Comparison of ENCODE assay signal across 12 cellular contexts in the genomic region with DNA sequence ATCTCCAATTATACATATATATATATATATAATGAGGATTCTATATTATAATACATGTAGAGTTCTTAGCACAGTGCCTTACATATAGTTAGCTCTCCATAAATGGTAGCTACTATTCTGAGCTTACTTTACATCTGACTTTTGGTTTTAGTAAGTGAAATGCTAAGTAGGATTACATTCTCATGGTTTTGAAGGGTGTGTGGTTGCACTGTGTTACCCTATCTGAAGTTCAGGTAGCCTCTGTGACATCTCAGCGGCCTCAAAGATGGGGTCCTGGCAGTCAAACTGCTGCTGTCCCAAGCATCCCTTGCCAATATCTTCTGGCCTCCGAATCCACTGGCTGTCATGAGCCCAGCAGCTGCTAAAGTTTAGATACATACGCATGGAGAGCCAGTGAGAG. TPM values are rescaled to one million over a fixed set of nuclear protein-coding genes. Genes with fewer than 3 reads are reported as not detected.
DNase-seq lines count a peak whose midpoint lies in the region; ATAC-seq, FAIRE-seq and TF ChIP-seq lines count a peak whose summit lies in the region.
"Had no signal": no experiment of that assay in that cellular context is flagged by ENCODE, and none has a peak within 500 bp of the region (broad histone marks: within the 10 kb centered on the region; RNA-seq: fewer than 3 reads in every experiment).

No MANE protein-coding gene starts in this region.

- H3K79me2 ChIP-seq in GM23248 (ENCODE audit: insufficient read depth), result peaks cover 88% of the 10 kb centered on the region
- H3K79me2 ChIP-seq in astrocyte (ENCODE audit: insufficient read depth, low read length), result peaks cover 77% of the 10 kb centered on the region

- H3K9ac ChIP-seq in GM23248 (peak overlapping the region; percentile 75; the same call in 1 of the 2 replicates), astrocyte (ENCODE audit: low read length) (peak overlapping the region; percentile 60)

- 96% methylated on average over 3 of the region's 3 CpGs for WGBS in GM23248 (ENCODE audit: low coverage in 1 of 2, low lambda C conversion rate in 2 of 2, missing lambda C conversion rate in 2 of 2), 2 experiments
- 50 to 60% (median 57%) methylated on average over 3 of the region's 3 CpGs for WGBS in psoas muscle, 3 donors
- WGBS in gastroesophageal sphincter (ENCODE audit: low coverage in 1 of 2), 2 donors, result 80 to 88% methylated on average over 1 to 3 of the region's 3 CpGs

- H3K36me3 Mint-ChIP-seq in CD14-positive monocyte, result peaks cover 7 to 18% of the 10 kb centered on the region in 2 donors
- H3K36me3 Mint-ChIP-seq in astrocyte (ENCODE audit: low read depth, unreplicated experiment), result peaks cover 6% of the 10 kb centered on the region

- FAIRE-seq in astrocyte (lab: Jason Lieb, UNC), result no peak
- FAIRE-seq: endometrium had no signal

- H3K4me3 Mint-ChIP-seq in CD14-positive monocyte (no peak overlapping the region), astrocyte (ENCODE audit: unreplicated experiment) (no peak overlapping the region)

- H3K4me2 ChIP-seq in GM23248 (ENCODE audit: unreplicated experiment), result peak overlapping the region; percentile 71
- H3K4me2 ChIP-seq in astrocyte (ENCODE audit: low read length), result peak overlapping the region; percentile 68

- H3K27me3 ChIP-seq in GM23248 (replicated peaks; ENCODE audit: insufficient read depth), result no peaks in the 10 kb centered on the region
- no peaks in the 10 kb centered on the region for H3K27me3 ChIP-seq in astrocyte (ENCODE audit: insufficient read depth, low read length)
- no peaks in the 10 kb centered on the region for H3K27me3 ChIP-seq in psoas muscle (ENCODE audit: insufficient read depth in 3 of 3, low read length in 2 of 3)
- H3K27me3 ChIP-seq in gastroesophageal sphincter, result no peaks in the 10 kb centered on the region

- H3K4me1 Mint-ChIP-seq in CD14-positive monocyte (peaks cover 78% of the 10 kb centered on the region), astrocyte (ENCODE audit: low read depth, unreplicated experiment) (peaks cover 29% of the 10 kb centered on the region)

- peak overlapping the region; percentile 84 for H2AFZ ChIP-seq in GM23248
- H2AFZ ChIP-seq in astrocyte (ENCODE audit: low read depth, low read length), result no peak overlapping the region

- peaks cover 8% of the 10 kb centered on the region; the same call in 1 of the 2 replicates for H3F3A ChIP-seq in GM23248 (ENCODE audit: insufficient read depth)

- H3K4me3 ChIP-seq in GM23248 (peak overlapping the region; percentile 69; the same call in 1 of the 2 replicates), astrocyte (ENCODE audit: insufficient read depth, low read depth, low read length) (no peak overlapping the region), psoas muscle (peak overlapping the region; percentile 39), gastroesophageal sphincter (no peak overlapping the region)
- H3K4me3 ChIP-seq: mucosa of descending colon had no signal

- H3K36me3 ChIP-seq in GM23248 (ENCODE audit: low read depth), result no peaks in the 10 kb centered on the region
- peaks cover 4% of the 10 kb centered on the region for H3K36me3 ChIP-seq in astrocyte (ENCODE audit: insufficient read depth, low read length)
- H3K36me3 ChIP-seq in psoas muscle (ENCODE audit: insufficient read depth in 1 of 2, low read depth in 1 of 2), result no peaks in the 10 kb centered on the region
- H3K36me3 ChIP-seq in gastroesophageal sphincter, result no peaks in the 10 kb centered on the region

- peaks cover 22% of the 10 kb centered on the region for H3K4me1 ChIP-seq in GM23248 (ENCODE audit: insufficient read depth)
- peaks cover 24% of the 10 kb centered on the region for H3K4me1 ChIP-seq in astrocyte (ENCODE audit: insufficient read depth, low read length)
- peaks cover 6% of the 10 kb centered on the region for H3K4me1 ChIP-seq in psoas muscle
- peaks cover 0 to 12% (median 3%) of the 10 kb centered on the region in 3 donors for H3K4me1 ChIP-seq in gastroesophageal sphincter

- H3K9me3 ChIP-seq in GM23248 (ENCODE audit: low read depth), result no peaks in the 10 kb centered on the region
- no peaks in the 10 kb centered on the region for H3K9me3 ChIP-seq in astrocyte (ENCODE audit: insufficient read depth, low read depth, low read length)
- H3K9me3 ChIP-seq in psoas muscle, result no peaks in the 10 kb centered on the region
- H3K9me3 ChIP-seq in gastroesophageal sphincter, result no peaks in the 10 kb centered on the region
- H3K9me3 ChIP-seq: mucosa of descending colon had no signal

- TF ChIP-seq EP300 in gastroesophageal sphincter (IDR thresholded peaks at IDR 0.05), result no peak

- no peaks in the 10 kb centered on the region for H3K9me3 Mint-ChIP-seq in CD14-positive monocyte
- peaks cover 2% of the 10 kb centered on the region for H3K9me3 Mint-ChIP-seq in astrocyte (ENCODE audit: unreplicated experiment)

- TF ChIP-seq CTCF in CD14-positive monocyte (IDR thresholded peaks at IDR 0.05) (no peak), astrocyte (IDR thresholded peaks at IDR 0.05; ENCODE audit: insufficient read depth, low read depth, low read length) (no peak), psoas muscle (IDR thresholded peaks at IDR 0.05) (no peak), gastroesophageal sphincter (IDR thresholded peaks at IDR 0.05) (no peak)

- H3K9me2 ChIP-seq in GM23248 (ENCODE audit: insufficient read depth), result no peaks in the 10 kb centered on the region

- peaks cover 0 to 3% (median 0%) of the 10 kb centered on the region in 3 donors for H3K27me3 Mint-ChIP-seq in CD14-positive monocyte (ENCODE audit: low read depth in 3 of 3)
- H3K27me3 Mint-ChIP-seq in astrocyte (ENCODE audit: low read depth, unreplicated experiment), result no peaks in the 10 kb centered on the region

- TF ChIP-seq POLR2A in gastroesophageal sphincter (IDR thresholded peaks at IDR 0.05), result no peak

- H4K20me1 ChIP-seq in GM23248 (ENCODE audit: insufficient read depth) (no peaks in the 10 kb centered on the region), astrocyte (ENCODE audit: insufficient read depth, low read length) (peaks cover 40% of the 10 kb centered on the region)

- H3K27ac Mint-ChIP-seq in CD14-positive monocyte, result peak overlapping the region in 6 of 7 donors; percentile 81 to 95 (median 92)
- no peak overlapping the region for H3K27ac Mint-ChIP-seq in astrocyte (ENCODE audit: unreplicated experiment)

- in situ Hi-C loops in GM23248 (cut with MboI), result no loop called here

- no peak for ATAC-seq in psoas muscle
- no peak for ATAC-seq in GM21576 (IDR thresholded peaks at IDR 0.05; ENCODE audit: unreplicated experiment)
- ATAC-seq in gastroesophageal sphincter, result no peak

- no peak for DNase-seq in CD14-positive monocyte (ENCODE audit: low spot score)
- DNase-seq in GM23248, result no peak
- DNase-seq in astrocyte (ENCODE audit: low read depth), result no peak
- no peak for DNase-seq in psoas muscle
- no peak for DNase-seq in C1 segment of cervical spinal cord (lab: John Stamatoyannopoulos, UW)
- DNase-seq in superior temporal gyrus (ENCODE audit: extremely low spot score), result no peak
- DNase-seq: activated gamma-delta T cell treated with Interleukin-2 at 50 U/mL for 16 hours, mucosa of descending colon, NCI-H2029 treated with DMSO at 0.1 percent for 48 hours had no signal

- intact Hi-C loops in CD14-positive monocyte (cut with micrococcal nuclease), result loop anchor here in 1 of 2 donors (5.0 to 10.0 kb wide), 2 partner anchors 33 to 55 kb away; partner anchors contain the start of gene UBASH3B
- intact Hi-C loops in psoas muscle (cut with DNase I), result no loop called here

- H3K27ac ChIP-seq in GM23248, result no peak overlapping the region
- no peak overlapping the region for H3K27ac ChIP-seq in astrocyte (ENCODE audit: low read depth, low read length)
- H3K27ac ChIP-seq in psoas muscle, result peak overlapping the region; percentile 24
- H3K27ac ChIP-seq in gastroesophageal sphincter, result peak overlapping the region in 2 of 4 donors; percentile 56

RNA-seq across cellular contexts. Expression of gene UBASH3B, which starts 34.8 kb away (rescaled TPM):
- polyA plus RNA-seq in CD14-positive monocyte, result 1 to 10 TPM; 3.3 to 7.1 TPM
- 17.7 and 19.7 TPM in 2 replicates for total RNA-seq in GM23248 (2014; rRNA removed; shearing (Covaris generic))
- 13.6 and 15.5 TPM in 2 replicates for polyA plus RNA-seq in GM23248 (2016; fragmentation: Nextera tagmentation; extraction: Ambion mirVana)
- total RNA-seq in astrocyte, result 62.1 and 64.0 TPM in 2 replicates
- 10 to 100 TPM in 1 of 4 donors, 1 to 10 TPM in 3; 2.1 to 12.6 (median 8.6) TPM for total RNA-seq in psoas muscle
- 10 to 100 TPM in 1 of 3 donors, 1 to 10 TPM in 2; 1.4 to 17.5 (median 2.7) TPM for polyA plus RNA-seq in psoas muscle
- total RNA-seq in gastroesophageal sphincter, result 1 to 10 TPM; 1.8 to 6.6 (median 3.4) TPM

Comparison
In these comparisons a context has a peak if more than half of its experiments do, and no peak if none do; other contexts are left out.
1. H3K4me3 ChIP-seq: peak in GM23248 (single experiment) and psoas muscle (single experiment); none in astrocyte (single experiment) and gastroesophageal sphincter (0 of 2).